ENCODE assay signal across 10 cellular contexts in genomic region chr15:101091080-101092017, GRCh38.
DNase-seq lines count a peak whose midpoint lies in the region; ATAC-seq and TF ChIP-seq lines count a peak whose summit lies in the region.
"Had no signal": no experiment of that assay in that cellular context is flagged by ENCODE, and none has a peak within 500 bp of the region (broad histone marks: within the 10 kb centered on the region; RNA-seq: fewer than 3 reads in every experiment).

No MANE protein-coding gene starts in this region.

- intact Hi-C loops in left cardiac atrium (cut with DNase I) = no loop called here
- intact Hi-C loops in posterior vena cava (cut with DNase I) = loop anchor here (2.0 to 10.0 kb wide), 2 partner anchors 77 to 161 kb away; partner anchors contain the start of gene CHSY1 (in 1 of the 2)

- no peak overlapping the region for H3K4me3 ChIP-seq in astrocyte of the spinal cord (ENCODE audit: low read depth, low read length)

- ATAC-seq in left cardiac atrium = peak; percentile 56 to 69
- ATAC-seq: CD8-positive, alpha-beta T cell had no signal

- DNase-seq in AG20443 (ENCODE audit: low spot score) = peak; percentile 83
- peak; percentile 90 for DNase-seq in astrocyte of the spinal cord (ENCODE audit: low read depth, low spot score)
- peak; percentile 85 for DNase-seq in left cardiac atrium
- peak; percentile 92 for DNase-seq in posterior vena cava (ENCODE audit: low spot score)
- no peak for DNase-seq in NCI-H146 (lab: John Stamatoyannopoulos, UW)
- no peak for DNase-seq in LoVo (ENCODE audit: low spot score)
- no peak for DNase-seq in GDM1 (lab: John Stamatoyannopoulos, UW)
- no peak for DNase-seq in NOMO-1 treated with DMSO at 0.1 percent for 48 hours (lab: John Stamatoyannopoulos, UW; ENCODE audit: unreplicated experiment)
- DNase-seq: activated B cell treated with CpG ODN at 0.5 μM for 24 hours; CD8-positive, alpha-beta T cell had no signal

- in situ Hi-C loops in astrocyte of the spinal cord (cut with HindIII; ENCODE audit: low sequenced_read_pairs) = no loop called here

- no peak for TF ChIP-seq CTCF in astrocyte of the spinal cord (IDR thresholded peaks at IDR 0.05; ENCODE audit: low read depth, low read length)

Comparison
In these comparisons a context has a peak if more than half of its experiments do, and no peak if none do; other contexts are left out.
1. DNase-seq: peak in AG20443 (single experiment), astrocyte of the spinal cord (single experiment), left cardiac atrium (single experiment) and posterior vena cava (single experiment); none in NCI-H146 (single experiment), LoVo (single experiment), GDM1 (single experiment) and NOMO-1 treated with DMSO at 0.1 percent for 48 hours (single experiment).
2. intact Hi-C loops: an anchor here in posterior vena cava (2.0 to 10.0 kb wide); none called in left cardiac atrium.